In genomic region chr14:34912966-34913365, GRCh38 we compare ENCODE assay signal across 27 cellular contexts.
"Had no signal": no experiment of that assay in that cellular context is flagged by ENCODE, and none has a peak within 500 bp of the region (broad histone marks: within the 10 kb centered on the region; RNA-seq: fewer than 3 reads in every experiment).

No MANE protein-coding gene starts in this region.

- H3K4me2 ChIP-seq: neural progenitor cell, smooth muscle cell had no signal

- H3K9ac ChIP-seq: neural progenitor cell, parathyroid adenoma had no signal

- H3K27ac Mint-ChIP-seq: nephron, neural progenitor cell, progenitor cell of endocrine pancreas had no signal

- H2AFZ ChIP-seq: neural progenitor cell, parathyroid adenoma had no signal

- H3K27ac ChIP-seq: esophagus muscularis mucosa, foreskin keratinocyte, gastroesophageal sphincter, heart left ventricle, left lung, neural progenitor cell, parathyroid adenoma, right lobe of liver, suprapubic skin, transverse colon, upper lobe of right lung, uterus had no signal

- H3K27me3 Mint-ChIP-seq: naive thymus-derived CD4-positive, alpha-beta T cell; progenitor cell of endocrine pancreas; stimulated activated naive CD8-positive, alpha-beta T cell treated with anti-CD3 and anti-CD28 coated beads, Interleukin-15, amount 100 ng/mL, for 72 hours had no signal

- H3K4me1 ChIP-seq: esophagus muscularis mucosa, foreskin keratinocyte, gastroesophageal sphincter, left lung, neural progenitor cell, parathyroid adenoma, right lobe of liver, suprapubic skin, transverse colon, upper lobe of right lung, uterus had no signal

- H3K4me3 Mint-ChIP-seq: naive thymus-derived CD4-positive, alpha-beta T cell; nephron; neural progenitor cell; stimulated activated naive CD8-positive, alpha-beta T cell treated with anti-CD3 and anti-CD28 coated beads, Interleukin-15, amount 100 ng/mL, for 72 hours had no signal

- H3K4me3 ChIP-seq: esophagus muscularis mucosa, gastroesophageal sphincter, heart left ventricle, left lung, neural progenitor cell, right lobe of liver, smooth muscle cell, suprapubic skin, transverse colon, upper lobe of right lung, uterus had no signal

- H3K9me3 ChIP-seq: esophagus muscularis mucosa, gastroesophageal sphincter, heart left ventricle, left lung, right lobe of liver, suprapubic skin, transverse colon, upper lobe of right lung, uterus had no signal

- H3K27me3 ChIP-seq: esophagus muscularis mucosa, foreskin keratinocyte, gastroesophageal sphincter, heart left ventricle, left lung, neural progenitor cell, right lobe of liver, suprapubic skin, transverse colon, upper lobe of right lung, uterus had no signal

- H3K36me3 Mint-ChIP-seq: neural progenitor cell had no signal

- H3K4me1 Mint-ChIP-seq: nephron; neural progenitor cell; stimulated activated naive CD8-positive, alpha-beta T cell treated with anti-CD3 and anti-CD28 coated beads, Interleukin-15, amount 100 ng/mL, for 72 hours had no signal

- H3K36me3 ChIP-seq: esophagus muscularis mucosa, gastroesophageal sphincter, heart left ventricle, left lung, neural progenitor cell, right lobe of liver, suprapubic skin, transverse colon, upper lobe of right lung, uterus had no signal

- DNase-seq: dermis blood vessel endothelial cell; effector memory CD4-positive, alpha-beta T cell; foreskin keratinocyte; heart left ventricle; hippocampal formation; left cardiac atrium; left lung; midbrain; naive thymus-derived CD4-positive, alpha-beta T cell; right lobe of liver; stimulated activated CD4-positive, alpha-beta T cell treated with anti-CD3 and anti-CD28 coated beads, Interleukin-12 subunit alpha, Interleukin-12 subunit beta, amount 100 ng/mL, for 4 hours; stimulated activated CD4-positive, alpha-beta T cell treated with anti-CD3 and anti-CD28 coated beads, Interleukin-1b, Interleukin-23, amount 100 ng/mL, for 48 hours; stimulated activated CD4-positive, alpha-beta T cell treated with anti-CD3 and anti-CD28 coated beads, Interleukin-4, amount 100 ng/mL, for 1 hour; stimulated activated CD8-positive, alpha-beta memory T cell treated with anti-CD3 and anti-CD28 coated beads, Interleukin-4, amount 100 ng/mL, for 48 hours; stimulated activated naive CD4-positive, alpha-beta T cell; stimulated activated naive CD8-positive, alpha-beta T cell treated with anti-CD3 and anti-CD28 coated beads, Interleukin-15, amount 100 ng/mL, for 72 hours; transverse colon; upper lobe of right lung; uterus had no signal

- H3K9me3 Mint-ChIP-seq: naive thymus-derived CD4-positive, alpha-beta T cell; nephron; neural progenitor cell; stimulated activated naive CD8-positive, alpha-beta T cell treated with anti-CD3 and anti-CD28 coated beads, Interleukin-15, amount 100 ng/mL, for 72 hours had no signal

- H3K79me2 ChIP-seq: parathyroid adenoma had no signal

- ATAC-seq: foreskin keratinocyte; gastroesophageal sphincter; heart left ventricle; left cardiac atrium; left lung; naive thymus-derived CD4-positive, alpha-beta T cell; right lobe of liver; stimulated activated naive CD8-positive, alpha-beta T cell treated with anti-CD3 and anti-CD28 coated beads, Interleukin-15, amount 100 ng/mL, for 72 hours; upper lobe of right lung had no signal
